ENCODE assay signal across 28 cellular contexts in the genomic region with DNA sequence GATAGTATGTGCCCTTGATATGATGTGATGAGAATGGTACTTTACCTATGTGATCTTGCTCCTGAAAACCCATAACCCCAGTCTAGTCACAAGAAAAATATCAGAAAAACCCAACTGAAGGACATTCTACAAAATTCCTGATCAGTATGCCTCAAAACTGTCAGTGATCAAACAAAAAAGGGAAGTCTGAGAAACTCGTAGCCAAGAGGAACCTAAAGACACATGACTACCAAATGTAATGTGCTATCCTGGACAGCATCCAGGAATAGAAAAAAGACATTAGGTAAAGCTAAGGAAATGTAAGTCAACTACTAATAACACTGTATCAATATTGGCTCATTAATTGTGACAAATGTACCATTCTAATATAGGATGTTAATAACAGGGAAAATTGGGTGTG. TPM values are rescaled to one million over a fixed set of nuclear protein-coding genes. Genes with fewer than 3 reads are reported as not detected.
"Had no signal": no experiment of that assay in that cellular context is flagged by ENCODE, and none has a peak within 500 bp of the region (broad histone marks: within the 10 kb centered on the region; RNA-seq: fewer than 3 reads in every experiment).

No MANE protein-coding gene starts in this region.

- H3K36me3 Mint-ChIP-seq: activated naive CD8-positive, alpha-beta T cell treated with anti-CD3 and anti-CD28 coated beads for 36 hours; brain; mesothelial cell of epicardium; naive B cell had no signal

- DNase-seq: activated CD4-positive, alpha-beta T cell treated with anti-CD3 and anti-CD28 coated beads for 4 hours; activated CD4-positive, alpha-beta T cell treated with anti-CD3 and anti-CD28 coated beads, Interleukin-2, amount 50 U/mL, for 4 hours; activated effector memory CD4-positive, alpha-beta T cell treated with Interleukin-2 at 50 U/mL for 16 hours; activated naive CD4-positive, alpha-beta T cell treated with anti-CD3 and anti-CD28 coated beads for 36 hours; activated naive CD8-positive, alpha-beta T cell treated with anti-CD3 and anti-CD28 coated beads for 36 hours; adrenal gland; aorta; caudate nucleus; head of caudate nucleus; hippocampal formation; left cardiac atrium; left ventricle myocardium superior; mammary epithelial cell; naive B cell; nephron progenitor cell; right lobe of liver; stimulated activated CD4-positive, alpha-beta T cell treated with anti-CD3 and anti-CD28 coated beads, Interleukin-2, amount 100 ng/mL, for 48 hours; stimulated activated naive CD4-positive, alpha-beta T cell treated with Interleukin-2 at 50 U/mL for 16 hours; T1000; transverse colon had no signal

- ATAC-seq: gastroesophageal sphincter, left ventricle myocardium superior had no signal

- H3K27ac Mint-ChIP-seq: activated naive CD4-positive, alpha-beta T cell treated with anti-CD3 and anti-CD28 coated beads for 36 hours; activated naive CD8-positive, alpha-beta T cell treated with anti-CD3 and anti-CD28 coated beads for 36 hours; brain; mesothelial cell of epicardium; naive B cell; nephron progenitor cell; progenitor cell of endocrine pancreas had no signal

- H3K4me3 ChIP-seq: adrenal gland, gastroesophageal sphincter, right lobe of liver, transverse colon had no signal

- H3K9me3 Mint-ChIP-seq: activated naive CD4-positive, alpha-beta T cell treated with anti-CD3 and anti-CD28 coated beads for 36 hours; activated naive CD8-positive, alpha-beta T cell treated with anti-CD3 and anti-CD28 coated beads for 36 hours; mesothelial cell of epicardium; naive B cell; nephron progenitor cell had no signal

- H3K4me3 Mint-ChIP-seq: activated naive CD4-positive, alpha-beta T cell treated with anti-CD3 and anti-CD28 coated beads for 36 hours; activated naive CD8-positive, alpha-beta T cell treated with anti-CD3 and anti-CD28 coated beads for 36 hours; brain; mesothelial cell of epicardium; naive B cell; nephron progenitor cell had no signal

RNA-seq across cellular contexts. Expression of gene WIF1, which starts 4.1 kb away (rescaled TPM):
- total RNA-seq: endothelial cell of umbilical vein, fibroblast of villous mesenchyme, left ventricle myocardium superior, mammary epithelial cell, osteocyte, renal cortical epithelial cell, right lobe of liver, transverse colon had no signal
